Comparison of ENCODE assay signal across 8 cellular contexts in genomic region chr12:132886529-132887477, GRCh38. TPM values are rescaled to one million over a fixed set of nuclear protein-coding genes. Genes with fewer than 3 reads are reported as not detected.
DNase-seq lines count a peak whose midpoint lies in the region; ATAC-seq and TF ChIP-seq lines count a peak whose summit lies in the region.

No MANE protein-coding gene starts in this region.

- no peak for TF ChIP-seq CTCF in BE2C (IDR thresholded peaks at IDR 0.05; ENCODE audit: low read depth, low read length)
- no peak for TF ChIP-seq CTCF in fibroblast of mammary gland (conservative IDR thresholded peaks at IDR 0.05; ENCODE audit: control insufficient read depth, insufficient read depth, low read depth, low read length)

- peaks cover 5% of the 10 kb centered on the region for H3K79me1 ChIP-seq in neuronal stem cell (ENCODE audit: low read depth, low read length)

- ATAC-seq in GM19023 (IDR thresholded peaks at IDR 0.05; ENCODE audit: unreplicated experiment) (peak; percentile 14), HG03342 (IDR thresholded peaks at IDR 0.05; ENCODE audit: unreplicated experiment) (peak; percentile 21)

- no peak overlapping the region for H2BK120ac ChIP-seq in neuronal stem cell (ENCODE audit: low read depth, low read length)

- H3K27me3 ChIP-seq in BE2C (no peaks in the 10 kb centered on the region), neuronal stem cell (ENCODE audit: control insufficient read depth in 3 of 3, insufficient read depth in 3 of 3, low read depth in 1 of 3, low read length in 3 of 3) (no peaks in the 10 kb centered on the region)

- H3K4me1 ChIP-seq in BE2C (no peaks in the 10 kb centered on the region), neuronal stem cell (ENCODE audit: control insufficient read depth in 2 of 2, insufficient read depth in 1 of 2, low read depth in 1 of 2, low read length in 2 of 2) (peaks cover 0 to 3% of the 10 kb centered on the region in 2 donors)

- peak overlapping the region; percentile 77 for H3K4me2 ChIP-seq in neuronal stem cell (ENCODE audit: insufficient read depth, low read length, poor library complexity, severe bottlenecking)

- H2BK5ac ChIP-seq in neuronal stem cell (ENCODE audit: low read length), result peak overlapping the region; percentile 82

- DNase-seq in BE2C (no peak), UCSD-AML1 (lab: John Stamatoyannopoulos, UW; ENCODE audit: unreplicated experiment) (peak; percentile 19), fibroblast of mammary gland (ENCODE audit: low read depth) (no peak), neuronal stem cell (ENCODE audit: low spot score) (no peak), SKM-1 (lab: John Stamatoyannopoulos, UW; ENCODE audit: unreplicated experiment) (no peak), NCI-H226 (no peak)

- H3K14ac ChIP-seq in neuronal stem cell (ENCODE audit: low read length), result no peak overlapping the region

- no peak overlapping the region for H3K4ac ChIP-seq in neuronal stem cell (ENCODE audit: low read length)

- H4K91ac ChIP-seq in neuronal stem cell (ENCODE audit: low read depth, low read length, poor library complexity), result no peak overlapping the region

- peak overlapping the region; percentile 97 for H2AFZ ChIP-seq in neuronal stem cell (ENCODE audit: low read length)

- no peak overlapping the region for H4K8ac ChIP-seq in neuronal stem cell (ENCODE audit: low read depth, low read length)

- H3K9ac ChIP-seq in neuronal stem cell (ENCODE audit: low read depth, low read length, poor library complexity), result peak overlapping the region; percentile 91

- H2BK12ac ChIP-seq in neuronal stem cell (ENCODE audit: low read length), result no peak overlapping the region

- H3K27ac ChIP-seq in neuronal stem cell (replicated peaks; ENCODE audit: low read length), result no peak overlapping the region

- H3K23ac ChIP-seq in neuronal stem cell (ENCODE audit: low read depth, low read length, poor library complexity), result no peak overlapping the region

- H3K9me3 ChIP-seq in BE2C, result no peaks in the 10 kb centered on the region; the same call in 1 of the 2 replicates
- peaks cover 1 to 33% of the 10 kb centered on the region in 2 donors for H3K9me3 ChIP-seq in neuronal stem cell (replicated peaks in 1 of 2; ENCODE audit: control insufficient read depth in 2 of 2, insufficient read depth in 1 of 2, low read depth in 1 of 2, low read length in 2 of 2)

- peak overlapping the region; percentile 91 for H3K18ac ChIP-seq in neuronal stem cell (ENCODE audit: low read length)

- no CpG with 5 or more reads among the region's 64 CpGs for WGBS in neuronal stem cell (ENCODE audit: extremely low coverage in 2 of 2, insufficient read length in 2 of 2, insufficient replicate concordance in 1 of 2), 2 donors

- no peak overlapping the region for H2AK5ac ChIP-seq in neuronal stem cell (ENCODE audit: low read depth, low read length)

- no peak overlapping the region for H2BK15ac ChIP-seq in neuronal stem cell (ENCODE audit: low read length)

- H3K4me3 ChIP-seq in BE2C (ENCODE audit: low read depth, low read length) (peak overlapping the region; percentile 83), fibroblast of mammary gland (ENCODE audit: control insufficient read depth, low read depth, low read length) (peak overlapping the region; percentile 66), neuronal stem cell (ENCODE audit: low read length in 2 of 2) (peak overlapping the region; percentile 58 to 96)

- peaks cover 16% of the 10 kb centered on the region for H3K36me3 ChIP-seq in BE2C
- H3K36me3 ChIP-seq in neuronal stem cell (replicated peaks in 1 of 2; ENCODE audit: control insufficient read depth in 2 of 2, insufficient read depth in 2 of 2, low read length in 2 of 2), result peaks cover 0 to 26% of the 10 kb centered on the region in 2 donors

RNA-seq across cellular contexts. Expression of gene CHFR, which starts 0.6 kb away (rescaled TPM):
- polyA plus RNA-seq in BE2C (2012; ENCODE audit: insufficient read depth, insufficient read length, low read depth), result 67.5 TPM
- polyA plus RNA-seq in neuronal stem cell (2013, experiment 1 of 2), result 18.4 TPM
- 18.0 TPM for polyA plus RNA-seq in neuronal stem cell (2013, experiment 2 of 2)

RNA-seq across cellular contexts. Expression of gene GOLGA3, which starts 58.1 kb away (rescaled TPM):
- 46.7 TPM for polyA plus RNA-seq in BE2C (2012; ENCODE audit: insufficient read depth, insufficient read length, low read depth)
- 6.8 TPM for polyA plus RNA-seq in neuronal stem cell (2013, experiment 1 of 2)
- 7.2 TPM for polyA plus RNA-seq in neuronal stem cell (2013, experiment 2 of 2)
